In the genomic region with DNA sequence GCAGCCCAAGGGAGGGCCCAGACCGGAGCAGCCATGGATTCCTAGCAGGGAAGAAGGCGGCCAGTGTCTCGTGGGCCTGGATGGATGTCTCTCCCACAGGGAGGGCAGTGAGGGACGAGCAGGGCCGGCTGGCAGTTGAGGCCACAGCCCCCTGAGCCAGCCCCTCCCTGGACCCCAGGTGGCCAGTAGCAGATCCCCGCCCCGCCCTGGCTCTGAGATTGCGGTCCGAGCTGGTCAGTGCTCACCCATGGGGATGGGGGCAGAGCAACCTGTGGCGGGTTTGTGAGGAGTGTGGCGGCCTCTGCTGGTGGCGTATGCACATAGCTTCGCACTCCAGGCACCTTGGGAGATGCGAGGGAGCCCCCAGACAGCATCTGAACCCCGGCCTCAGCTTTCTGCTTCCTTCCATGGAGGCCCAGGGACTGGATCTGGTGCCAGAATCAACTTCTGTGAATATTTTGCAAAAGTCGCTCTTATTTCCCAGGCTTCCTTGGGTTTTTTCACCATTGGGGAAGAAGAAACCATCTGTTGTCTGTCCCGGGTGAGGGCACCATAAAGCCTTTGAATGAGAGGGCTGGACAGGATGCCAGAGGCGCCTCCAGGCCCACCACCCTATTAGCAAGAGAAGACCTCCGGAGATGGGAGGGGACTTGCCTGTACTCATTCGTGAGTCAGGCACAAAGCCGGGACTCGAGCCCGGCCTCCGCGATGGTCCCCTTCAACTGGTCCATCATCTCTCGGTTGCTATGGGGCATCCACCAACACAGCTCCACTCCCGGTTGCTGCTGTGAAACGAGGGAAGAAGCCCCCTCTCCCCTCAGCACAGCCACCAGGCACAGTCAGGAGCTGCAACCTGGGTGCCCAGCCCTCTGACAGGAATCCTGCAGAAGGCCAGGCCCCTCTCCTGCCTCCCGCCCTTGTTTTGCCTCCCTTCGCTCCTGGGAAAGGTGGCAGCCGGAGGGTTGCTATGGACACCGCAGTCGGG, we compare ENCODE assay signal across 8 cellular contexts. TPM values are rescaled to one million over a fixed set of nuclear protein-coding genes. Genes with fewer than 3 reads are reported as not detected.
A peak's percentile ranks its signal among the peaks of the same experiment; 100 is the strongest.
DNase-seq lines count a peak whose midpoint lies in the region; ATAC-seq and TF ChIP-seq lines count a peak whose summit lies in the region.

No MANE protein-coding gene starts in this region.

- H3K36me3 ChIP-seq in gastrocnemius medialis, result no peaks in the 10 kb centered on the region

- TF ChIP-seq POLR2A in gastrocnemius medialis (IDR thresholded peaks at IDR 0.05), result no peak

- TF ChIP-seq CTCF in GM20000 (IDR thresholded peaks at IDR 0.05; ENCODE audit: extremely low read depth, missing control alignments), result peak; percentile 87
- peak; percentile 82 to 96 (median 90) for TF ChIP-seq CTCF in gastrocnemius medialis (IDR thresholded peaks at IDR 0.05 in 4 of 5, conservative IDR thresholded peaks at IDR 0.05 in 1 of 5)

- in situ Hi-C loops in gastrocnemius medialis (cut with MboI; ENCODE audit: low sequenced_read_pairs in 4 of 4), result no loop called here

- H3K27ac ChIP-seq in gastrocnemius medialis, result peak overlapping the region in 3 of 4 donors; percentile 29 to 69 (median 58)

- H3K4me1 ChIP-seq in gastrocnemius medialis, result peaks cover 3 to 4% of the 10 kb centered on the region in 2 donors

- H3K4me3 ChIP-seq in gastrocnemius medialis, result no peak overlapping the region

- no peaks in the 10 kb centered on the region for H3K27me3 ChIP-seq in gastrocnemius medialis

- intact Hi-C loops in gastrocnemius medialis (cut with DNase I; ENCODE audit: low total_unique reads), result loop anchor here (1.0 to 10.0 kb wide), 5 partner anchors 106 to 398 kb away; no protein-coding TSS in a partner anchor

- DNase-seq in AG08396 (ENCODE audit: low spot score) (peak; percentile 77), GM20000 (ENCODE audit: low spot score) (peak; percentile 75), NCI-H1417 treated with DMSO at 0.1 percent for 48 hours (lab: John Stamatoyannopoulos, UW) (peak; percentile 25), T-helper 22 cell (ENCODE audit: low read depth) (peak; percentile 24), amygdala (lab: John Stamatoyannopoulos, UW) (peak in 54 of 56 donors; percentile 25 to 86 (median 66)), hepatic stellate cell (ENCODE audit: low spot score) (peak; percentile 81), gastrocnemius medialis (peak; percentile 65 to 79)

- no peaks in the 10 kb centered on the region for H3K9me3 ChIP-seq in gastrocnemius medialis

- ATAC-seq in gastrocnemius medialis (peak; percentile 80 to 84), HG03565 (IDR thresholded peaks at IDR 0.05; ENCODE audit: unreplicated experiment) (no peak)

RNA-seq across cellular contexts. Expression of a gene that starts 8.6 kb away (rescaled TPM):
- total RNA-seq in gastrocnemius medialis, result 10 to 100 TPM in 3 of 4 donors, 1 to 10 TPM in 1; 5.0 to 30.0 (median 20.8) TPM

RNA-seq across cellular contexts. Expression of a gene that starts 57.9 kb away (rescaled TPM):
- 1 to 10 TPM; 4.6 to 7.6 (median 6.1) TPM for total RNA-seq in gastrocnemius medialis

Comparison
In these comparisons a context has a peak if more than half of its experiments do, and no peak if none do; other contexts are left out.
1. DNase-seq: peak in every context shown above with its lines; median percentile 81 in hepatic stellate cell; 77 in AG08396; 75 in GM20000; 72 in gastrocnemius medialis; 66 in amygdala; 25 in NCI-H1417 treated with DMSO at 0.1 percent for 48 hours; 24 in T-helper 22 cell.